ENCODE assay signal across 11 cellular contexts in the genomic region with DNA sequence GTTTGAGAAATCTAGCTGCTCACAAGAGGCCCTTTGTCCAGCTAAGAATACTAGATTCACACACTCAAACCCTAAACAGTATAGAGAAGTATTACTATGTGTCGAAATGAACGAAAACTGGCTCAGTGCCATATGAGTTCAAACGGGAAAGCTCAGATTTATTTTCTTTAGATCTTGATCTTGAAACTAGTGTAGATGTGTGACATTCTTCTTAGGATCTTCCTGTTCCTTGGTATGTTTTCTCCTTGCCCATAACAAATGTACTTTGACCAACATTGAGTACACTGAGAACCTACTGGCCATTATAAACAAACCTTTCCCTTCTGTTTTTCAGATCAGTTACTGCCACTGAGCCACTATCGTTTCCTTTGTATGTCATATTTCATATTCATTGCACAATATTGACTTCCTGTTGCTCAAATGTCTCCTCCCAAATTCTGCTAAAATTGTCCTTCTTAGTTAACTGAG. TPM values are rescaled to one million over a fixed set of nuclear protein-coding genes. Genes with fewer than 3 reads are reported as not detected.
DNase-seq lines count a peak whose midpoint lies in the region; ATAC-seq and TF ChIP-seq lines count a peak whose summit lies in the region.
"Had no signal": no experiment of that assay in that cellular context is flagged by ENCODE, and none has a peak within 500 bp of the region (broad histone marks: within the 10 kb centered on the region; RNA-seq: fewer than 3 reads in every experiment).

No MANE protein-coding gene starts in this region.

- TF ChIP-seq CTCF in brain microvascular endothelial cell (IDR thresholded peaks at IDR 0.05; ENCODE audit: low read depth, low read length, missing control alignments), result no peak
- TF ChIP-seq CTCF in lower lobe of right lung (IDR thresholded peaks at IDR 0.05), result no peak

- DNase-seq in Right ventricle myocardium inferior (ENCODE audit: missing footprints) (no peak), cardiac septum (ENCODE audit: low spot score) (no peak), brain microvascular endothelial cell (peak; percentile 3), lower lobe of right lung (no peak), aorta (no peak), cerebellar cortex (ENCODE audit: low spot score) (no peak)
- DNase-seq: stimulated activated CD4-positive, alpha-beta T cell treated with anti-CD3 and anti-CD28 coated beads, Interleukin-4, amount 100 ng/mL, for 1 hour had no signal

- ATAC-seq in Right ventricle myocardium inferior (peak; percentile 38), lower lobe of right lung (peak; percentile 77 to 81), aorta (ENCODE audit: low FRiP score) (peak; percentile 61), HG03095 (IDR thresholded peaks at IDR 0.05; ENCODE audit: unreplicated experiment) (no peak), HG02763 (IDR thresholded peaks at IDR 0.05; ENCODE audit: unreplicated experiment) (no peak)
- ATAC-seq: activated CD4-positive, CD25-positive, alpha-beta regulatory T cell treated with anti-CD3 and anti-CD28 coated beads, Interleukin-2, amount 50 U/mL, for 24 hours had no signal

- in situ Hi-C loops in brain microvascular endothelial cell (cut with HindIII; ENCODE audit: low pct_ligation_motif_present, low sequenced_read_pairs), result no loop called here

- peaks cover 42% of the 10 kb centered on the region for H3K4me1 ChIP-seq in lower lobe of right lung
- H3K4me1 ChIP-seq in aorta (ENCODE audit: control insufficient read depth in 1 of 2, insufficient read depth in 2 of 2, low read length in 2 of 2), result peaks cover 0 to 3% of the 10 kb centered on the region in 2 donors

- H3K9me3 ChIP-seq in lower lobe of right lung (no peaks in the 10 kb centered on the region), aorta (ENCODE audit: control insufficient read depth, low read length) (no peaks in the 10 kb centered on the region)

- H3K27me3 ChIP-seq in brain microvascular endothelial cell (replicated peaks) (no peaks in the 10 kb centered on the region), lower lobe of right lung (ENCODE audit: low read depth) (no peaks in the 10 kb centered on the region), aorta (ENCODE audit: control insufficient read depth in 1 of 2, insufficient read depth in 2 of 2, low read length in 1 of 2) (no peaks in the 10 kb centered on the region)

- intact Hi-C loops in Right ventricle myocardium inferior (cut with DNase I) (no loop called here), cardiac septum (cut with DNase I) (no loop called here), lower lobe of right lung (cut with DNase I) (no loop called here), aorta (cut with DNase I) (no loop called here)

- H3K27ac ChIP-seq in brain microvascular endothelial cell (no peak overlapping the region), lower lobe of right lung (peak overlapping the region; percentile 70), aorta (ENCODE audit: low read depth in 1 of 2, low read length in 2 of 2) (no peak overlapping the region)

- H3K4me3 ChIP-seq in brain microvascular endothelial cell (ENCODE audit: low read depth, low read length), result no peak overlapping the region
- H3K4me3 ChIP-seq in lower lobe of right lung, result peak overlapping the region; percentile 17
- H3K4me3 ChIP-seq in aorta (ENCODE audit: low read length in 2 of 2), result no peak overlapping the region

- H3K36me3 ChIP-seq in brain microvascular endothelial cell (replicated peaks) (no peaks in the 10 kb centered on the region), lower lobe of right lung (no peaks in the 10 kb centered on the region), aorta (ENCODE audit: control insufficient read depth in 1 of 2, insufficient read depth in 2 of 2, low read length in 1 of 2) (no peaks in the 10 kb centered on the region)

- WGBS in aorta, 2 donors, result 12 to 16% methylated on average over 4 of the region's 4 CpGs

RNA-seq across cellular contexts. Expression of a gene that starts 21.3 kb away (rescaled TPM):
- total RNA-seq in Right ventricle myocardium inferior (7.3 TPM), cardiac septum (3.1 TPM), lower lobe of right lung (not detected), aorta (not detected)
- under 1 TPM in 1 of 2 donors, not detected in 1; 0.36 TPM for polyA plus RNA-seq in aorta
- total RNA-seq: kidney epithelial cell had no signal

Comparison
In these comparisons a context has a peak if more than half of its experiments do, and no peak if none do; other contexts are left out.
1. ATAC-seq: peak in Right ventricle myocardium inferior (single experiment), lower lobe of right lung (2 of 2) and aorta (single experiment); none in HG03095 (single experiment) and HG02763 (single experiment).